In genomic region chr22:36860017-36860416, GRCh38 we compare ENCODE assay signal across 16 cellular contexts. TPM values are rescaled to one million over a fixed set of nuclear protein-coding genes. Genes with fewer than 3 reads are reported as not detected.
DNase-seq lines count a peak whose midpoint lies in the region; ATAC-seq lines count a peak whose summit lies in the region.
"Had no signal": no experiment of that assay in that cellular context is flagged by ENCODE, and none has a peak within 500 bp of the region (broad histone marks: within the 10 kb centered on the region; RNA-seq: fewer than 3 reads in every experiment).

No MANE protein-coding gene starts in this region.

- no peaks in the 10 kb centered on the region for H3K36me3 Mint-ChIP-seq in stimulated activated naive CD8-positive, alpha-beta T cell treated with anti-CD3 and anti-CD28 coated beads, Interleukin-15, Interleukin-2, amounts not matched to agents 100 ng/mL and 50 ng/mL, for 24 hours (ENCODE audit: low read depth)
- H3K36me3 Mint-ChIP-seq in T-cell: peaks cover 9% of the 10 kb centered on the region

- peaks cover 43% of the 10 kb centered on the region for H3K4me1 Mint-ChIP-seq in stimulated activated naive CD8-positive, alpha-beta T cell treated with anti-CD3 and anti-CD28 coated beads, Interleukin-15, Interleukin-2, amounts not matched to agents 100 ng/mL and 50 ng/mL, for 24 hours (ENCODE audit: low read depth)
- H3K4me1 Mint-ChIP-seq in T-cell: peaks cover 20 to 34% (median 29%) of the 10 kb centered on the region in 3 donors

- no peak overlapping the region for H3K4me3 ChIP-seq in esophagus (ENCODE audit: low read depth in 1 of 2, low read length in 2 of 2)
- H3K4me3 ChIP-seq: uterus had no signal

- 38 to 51% methylated on average over 6 of the region's 6 CpGs for WGBS in esophagus, 2 donors

- ATAC-seq in stimulated activated naive CD8-positive, alpha-beta T cell treated with anti-CD3 and anti-CD28 coated beads, Interleukin-15, Interleukin-2, amounts not matched to agents 100 U/mL and 50 U/mL, for 24 hours: no peak
- no peak for ATAC-seq in T-cell (replicated peaks in 1 of 4)
- no peak for ATAC-seq in HG03571 (IDR thresholded peaks at IDR 0.05; ENCODE audit: unreplicated experiment)
- ATAC-seq: HepG2, SK-N-SH treated with all-trans-retinoic acid at 6 μM for 48 hours had no signal

- no peak overlapping the region for H3K4me3 Mint-ChIP-seq in stimulated activated naive CD8-positive, alpha-beta T cell treated with anti-CD3 and anti-CD28 coated beads, Interleukin-15, Interleukin-2, amounts not matched to agents 100 ng/mL and 50 ng/mL, for 24 hours
- peak overlapping the region in 2 of 3 donors; percentile 49 to 65 for H3K4me3 Mint-ChIP-seq in T-cell

- peaks cover 4 to 23% of the 10 kb centered on the region in 2 donors for H3K4me1 ChIP-seq in esophagus (ENCODE audit: control insufficient read depth in 2 of 2, insufficient read depth in 2 of 2, low read length in 1 of 2)

- no peaks in the 10 kb centered on the region for H3K36me3 ChIP-seq in esophagus (ENCODE audit: control insufficient read depth in 2 of 2, insufficient read depth in 2 of 2, low read length in 1 of 2)
- H3K36me3 ChIP-seq: BE2C, uterus had no signal

- peak overlapping the region; percentile 80 to 88 for H3K27ac ChIP-seq in esophagus (ENCODE audit: low read depth in 2 of 2, low read length in 1 of 2)
- H3K27ac ChIP-seq: uterus had no signal

- no peaks in the 10 kb centered on the region for H3K9me3 Mint-ChIP-seq in stimulated activated naive CD8-positive, alpha-beta T cell treated with anti-CD3 and anti-CD28 coated beads, Interleukin-15, Interleukin-2, amounts not matched to agents 100 ng/mL and 50 ng/mL, for 24 hours
- H3K9me3 Mint-ChIP-seq in T-cell: no peaks in the 10 kb centered on the region

- DNase-seq in stimulated activated naive CD8-positive, alpha-beta T cell treated with anti-CD3 and anti-CD28 coated beads, Interleukin-15, Interleukin-2, amounts not matched to agents 100 U/mL and 50 U/mL, for 24 hours: no peak
- no peak for DNase-seq in T-cell
- no peak for DNase-seq in NCI-H345 treated with DMSO at 0.1 percent for 48 hours (lab: John Stamatoyannopoulos, UW; ENCODE audit: unreplicated experiment)
- DNase-seq in midbrain (lab: John Stamatoyannopoulos, UW): no peak
- no peak for DNase-seq in stimulated activated CD4-positive, alpha-beta T cell treated with anti-CD3 and anti-CD28 coated beads, Interleukin-2, amount 100 ng/mL, for 24 hours
- DNase-seq: BE2C, GOT3, NCI-H1436, uterus had no signal

- CTCF ChIA-PET in T-cell (lab: Charles Lee): interaction anchor here (0.7 to 1.1 kb wide), 3 partner anchors 32 to 750 kb away, joined by 3 read pairs; no protein-coding TSS in a partner anchor

- POLR2A ChIA-PET in T-cell (lab: Charles Lee): no interaction called here

- H3K27ac Mint-ChIP-seq in stimulated activated naive CD8-positive, alpha-beta T cell treated with anti-CD3 and anti-CD28 coated beads, Interleukin-15, Interleukin-2, amounts not matched to agents 100 ng/mL and 50 ng/mL, for 24 hours: peak overlapping the region; percentile 89
- peak overlapping the region; percentile 53 to 94 for H3K27ac Mint-ChIP-seq in T-cell

- no peaks in the 10 kb centered on the region for H3K27me3 ChIP-seq in esophagus (ENCODE audit: control insufficient read depth in 1 of 2, insufficient read depth in 2 of 2, low read length in 2 of 2)
- H3K27me3 ChIP-seq: uterus had no signal

- peaks cover 5% of the 10 kb centered on the region for H3K27me3 Mint-ChIP-seq in stimulated activated naive CD8-positive, alpha-beta T cell treated with anti-CD3 and anti-CD28 coated beads, Interleukin-15, Interleukin-2, amounts not matched to agents 100 ng/mL and 50 ng/mL, for 24 hours
- H3K27me3 Mint-ChIP-seq in T-cell: peaks cover 0 to 6% of the 10 kb centered on the region in 2 donors

- H3K9me3 ChIP-seq in esophagus (ENCODE audit: control insufficient read depth in 2 of 2, insufficient read depth in 1 of 2, low read depth in 1 of 2, low read length in 1 of 2): no peaks in the 10 kb centered on the region
- H3K9me3 ChIP-seq: BE2C, uterus had no signal

RNA-seq across cellular contexts. Expression of gene NCF4, which starts 0.8 kb away (rescaled TPM):
- total RNA-seq in T-cell: 10 to 100 TPM in 4 of 5 donors, 1 to 10 TPM in 1; 8.0 to 23.6 (median 15.9) TPM
- polyA plus RNA-seq in esophagus: 1 to 10 TPM; 4.2 to 7.0 TPM
- total RNA-seq: astrocyte, fibroblast of lung, HepG2 had no signal
- polyA plus RNA-seq: fibroblast of lung, HepG2 had no signal

RNA-seq across cellular contexts. Expression of gene PVALB, which starts 43.2 kb away (rescaled TPM):
- total RNA-seq in T-cell: not detected
- polyA plus RNA-seq in esophagus: not detected
- total RNA-seq: astrocyte, fibroblast of lung, HepG2 had no signal
- polyA plus RNA-seq: fibroblast of lung, HepG2 had no signal

RNA-seq across cellular contexts. Expression of gene CSF2RB, which starts 53.4 kb away (rescaled TPM):
- total RNA-seq in T-cell: 1 to 10 TPM; 3.4 to 6.0 (median 4.1) TPM
- 1 to 10 TPM in 1 of 2 donors, under 1 TPM in 1; 0.75 to 1.5 TPM for polyA plus RNA-seq in esophagus
- total RNA-seq: fibroblast of lung, HepG2 had no signal
- polyA plus RNA-seq: fibroblast of lung, HepG2 had no signal
